Comparison of ENCODE assay signal across 1 cellular context in the genomic region with DNA sequence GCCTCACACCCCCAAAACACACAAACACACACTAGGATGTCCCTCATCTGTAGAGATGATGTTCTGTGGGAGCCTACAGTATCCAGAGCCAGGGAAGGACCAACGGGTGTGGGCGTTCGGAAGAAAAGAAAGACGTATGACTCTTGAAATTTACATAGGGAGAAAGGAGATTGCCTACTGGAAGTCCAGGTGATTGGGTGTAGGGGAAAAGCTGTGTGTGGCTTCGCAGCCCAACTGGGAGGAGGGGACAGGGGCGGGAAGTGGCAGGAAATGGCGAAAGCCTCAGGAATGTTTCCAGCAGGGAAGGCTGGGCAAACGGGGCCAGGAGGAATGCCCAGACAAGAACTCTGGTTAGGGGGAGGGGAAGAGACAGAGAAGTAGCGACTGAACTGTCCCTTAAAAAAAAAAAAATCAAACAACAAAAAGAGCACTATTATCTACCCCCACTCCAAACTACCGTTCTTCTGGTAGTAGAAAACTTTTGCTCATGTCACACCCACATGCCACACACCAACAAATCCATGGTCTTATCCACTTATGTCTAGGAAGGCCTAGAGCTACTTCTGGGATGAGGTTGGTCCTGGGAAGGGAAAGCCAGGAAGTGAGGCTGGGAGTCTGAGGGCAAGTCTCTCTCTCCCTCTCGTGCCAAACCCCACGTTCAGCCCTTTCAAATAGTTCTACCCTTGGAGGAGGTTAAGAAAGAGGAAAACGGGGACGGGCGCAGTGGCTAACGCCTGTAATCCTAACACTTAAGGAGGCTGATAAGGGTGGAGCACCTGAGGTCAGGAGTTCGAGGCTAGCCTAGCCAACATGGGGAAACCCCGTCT.
TF ChIP-seq lines count a peak whose summit lies in the region.

No MANE protein-coding gene starts in this region.

TF ChIP-seq in HepG2, 621 proteins besides CTCF, POLR2A, EP300 and RAD21 (continues in another document):
- TF ChIP-seq KAT7 (CRISPR knock-in tag; IDR thresholded peaks at IDR 0.05; ENCODE audit: borderline replicate concordance) (no peak), PCBP1 (IDR thresholded peaks at IDR 0.05; ENCODE audit: borderline replicate concordance, low read depth, low read length) (no peak), MATR3 (CRISPR knock-in tag; IDR thresholded peaks at IDR 0.05) (no peak), ARHGAP35 (CRISPR knock-in tag; IDR thresholded peaks at IDR 0.05; ENCODE audit: borderline replicate concordance) (no peak), NR3C1 (CRISPR knock-in tag; IDR thresholded peaks at IDR 0.05) (no peak), ARNTL (CRISPR knock-in tag; IDR thresholded peaks at IDR 0.05) (no peak), EEA1 (CRISPR knock-in tag; IDR thresholded peaks at IDR 0.05; ENCODE audit: borderline replicate concordance) (no peak), CC2D1A (CRISPR knock-in tag; IDR thresholded peaks at IDR 0.05) (no peak), SNRNP70 (IDR thresholded peaks at IDR 0.05; ENCODE audit: low read depth, low read length) (no peak), HOXA7 (CRISPR knock-in tag; IDR thresholded peaks at IDR 0.05) (no peak), ZSCAN9 (CRISPR knock-in tag; IDR thresholded peaks at IDR 0.05; ENCODE audit: borderline replicate concordance) (peak; percentile 66; the same call in 1 of the 2 replicates), STAT5B (CRISPR knock-in tag; IDR thresholded peaks at IDR 0.05) (no peak), ZNF160 (CRISPR knock-in tag; IDR thresholded peaks at IDR 0.05) (0 out of 2 replicates have a peak, but pooled peaks have one; percentile 6), FOSL1 (CRISPR knock-in tag; IDR thresholded peaks at IDR 0.05; ENCODE audit: borderline replicate concordance) (no peak), ASH2L (IDR thresholded peaks at IDR 0.05; ENCODE audit: insufficient read length, low read depth, low read length) (peak; percentile 46), ZNF282 (IDR thresholded peaks at IDR 0.05; ENCODE audit: partially characterized antibody) (no peak), ZNF674 (CRISPR knock-in tag; IDR thresholded peaks at IDR 0.05; ENCODE audit: low read depth) (no peak), GTF3A (CRISPR knock-in tag; conservative IDR thresholded peaks at IDR 0.05) (no peak), RXRA (CRISPR knock-in tag; IDR thresholded peaks at IDR 0.05) (peak; percentile 60; the same call in 1 of the 2 replicates), KMT2B (CRISPR knock-in tag; IDR thresholded peaks at IDR 0.05) (no peak), MAF1 (CRISPR knock-in tag; IDR thresholded peaks at IDR 0.05; ENCODE audit: borderline replicate concordance) (no peak), ZNF792 (CRISPR knock-in tag; IDR thresholded peaks at IDR 0.05) (peak; percentile 84; the same call in 1 of the 2 replicates), ZBTB7B (CRISPR knock-in tag; IDR thresholded peaks at IDR 0.05) (no peak), NAIF1 (CRISPR knock-in tag; IDR thresholded peaks at IDR 0.05; ENCODE audit: borderline replicate concordance) (peak; percentile 63; the same call in 1 of the 2 replicates), ZNF720 (CRISPR knock-in tag; IDR thresholded peaks at IDR 0.05) (no peak), ZSCAN12 (CRISPR knock-in tag; IDR thresholded peaks at IDR 0.05) (no peak), CBX5 (CRISPR knock-in tag; IDR thresholded peaks at IDR 0.05; ENCODE audit: borderline replicate concordance) (peak; percentile 50; the same call in 1 of the 2 replicates), SIX4 (CRISPR knock-in tag; IDR thresholded peaks at IDR 0.05) (no peak), MIER3 (CRISPR knock-in tag; IDR thresholded peaks at IDR 0.05; ENCODE audit: borderline replicate concordance) (peak; percentile 59; the same call in 1 of the 2 replicates), KDM2A (CRISPR knock-in tag; IDR thresholded peaks at IDR 0.05; ENCODE audit: borderline replicate concordance, low read depth) (peak; percentile 67; the same call in 1 of the 2 replicates)
- TF ChIP-seq, protein P1, sequence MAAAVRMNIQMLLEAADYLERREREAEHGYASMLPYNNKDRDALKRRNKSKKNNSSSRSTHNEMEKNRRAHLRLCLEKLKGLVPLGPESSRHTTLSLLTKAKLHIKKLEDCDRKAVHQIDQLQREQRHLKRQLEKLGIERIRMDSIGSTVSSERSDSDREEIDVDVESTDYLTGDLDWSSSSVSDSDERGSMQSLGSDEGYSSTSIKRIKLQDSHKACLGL (CRISPR knock-in tag; IDR thresholded peaks at IDR 0.05): no peak; the same call in 1 of the 2 replicates
- TF ChIP-seq, protein P2, sequence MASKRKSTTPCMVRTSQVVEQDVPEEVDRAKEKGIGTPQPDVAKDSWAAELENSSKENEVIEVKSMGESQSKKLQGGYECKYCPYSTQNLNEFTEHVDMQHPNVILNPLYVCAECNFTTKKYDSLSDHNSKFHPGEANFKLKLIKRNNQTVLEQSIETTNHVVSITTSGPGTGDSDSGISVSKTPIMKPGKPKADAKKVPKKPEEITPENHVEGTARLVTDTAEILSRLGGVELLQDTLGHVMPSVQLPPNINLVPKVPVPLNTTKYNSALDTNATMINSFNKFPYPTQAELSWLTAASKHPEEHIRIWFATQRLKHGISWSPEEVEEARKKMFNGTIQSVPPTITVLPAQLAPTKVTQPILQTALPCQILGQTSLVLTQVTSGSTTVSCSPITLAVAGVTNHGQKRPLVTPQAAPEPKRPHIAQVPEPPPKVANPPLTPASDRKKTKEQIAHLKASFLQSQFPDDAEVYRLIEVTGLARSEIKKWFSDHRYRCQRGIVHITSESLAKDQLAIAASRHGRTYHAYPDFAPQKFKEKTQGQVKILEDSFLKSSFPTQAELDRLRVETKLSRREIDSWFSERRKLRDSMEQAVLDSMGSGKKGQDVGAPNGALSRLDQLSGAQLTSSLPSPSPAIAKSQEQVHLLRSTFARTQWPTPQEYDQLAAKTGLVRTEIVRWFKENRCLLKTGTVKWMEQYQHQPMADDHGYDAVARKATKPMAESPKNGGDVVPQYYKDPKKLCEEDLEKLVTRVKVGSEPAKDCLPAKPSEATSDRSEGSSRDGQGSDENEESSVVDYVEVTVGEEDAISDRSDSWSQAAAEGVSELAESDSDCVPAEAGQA (IDR thresholded peaks at IDR 0.05; ENCODE audit: low read depth): peak; percentile 22; the same call in 1 of the 2 replicates
- TF ChIP-seq, protein P2 (CRISPR knock-in tag; IDR thresholded peaks at IDR 0.05; ENCODE audit: borderline replicate concordance): no peak
- TF ChIP-seq, protein P3, sequence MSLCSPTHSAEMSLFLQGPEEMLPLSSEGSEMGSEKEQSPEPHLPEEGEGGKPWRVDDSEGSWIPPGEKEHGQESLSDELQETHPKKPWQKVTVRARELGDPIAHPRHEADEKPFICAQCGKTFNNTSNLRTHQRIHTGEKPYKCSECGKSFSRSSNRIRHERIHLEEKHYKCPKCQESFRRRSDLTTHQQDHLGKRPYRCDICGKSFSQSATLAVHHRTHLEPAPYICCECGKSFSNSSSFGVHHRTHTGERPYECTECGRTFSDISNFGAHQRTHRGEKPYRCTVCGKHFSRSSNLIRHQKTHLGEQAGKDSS (CRISPR knock-in tag; IDR thresholded peaks at IDR 0.05; ENCODE audit: borderline replicate concordance, low read depth): no peak
- TF ChIP-seq, protein P4, sequence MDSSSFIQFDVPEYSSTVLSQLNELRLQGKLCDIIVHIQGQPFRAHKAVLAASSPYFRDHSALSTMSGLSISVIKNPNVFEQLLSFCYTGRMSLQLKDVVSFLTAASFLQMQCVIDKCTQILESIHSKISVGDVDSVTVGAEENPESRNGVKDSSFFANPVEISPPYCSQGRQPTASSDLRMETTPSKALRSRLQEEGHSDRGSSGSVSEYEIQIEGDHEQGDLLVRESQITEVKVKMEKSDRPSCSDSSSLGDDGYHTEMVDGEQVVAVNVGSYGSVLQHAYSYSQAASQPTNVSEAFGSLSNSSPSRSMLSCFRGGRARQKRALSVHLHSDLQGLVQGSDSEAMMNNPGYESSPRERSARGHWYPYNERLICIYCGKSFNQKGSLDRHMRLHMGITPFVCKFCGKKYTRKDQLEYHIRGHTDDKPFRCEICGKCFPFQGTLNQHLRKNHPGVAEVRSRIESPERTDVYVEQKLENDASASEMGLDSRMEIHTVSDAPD (CRISPR knock-in tag; IDR thresholded peaks at IDR 0.05): 0 out of 2 replicates have a peak, but pooled peaks have one; percentile 30
- TF ChIP-seq, protein P5, sequence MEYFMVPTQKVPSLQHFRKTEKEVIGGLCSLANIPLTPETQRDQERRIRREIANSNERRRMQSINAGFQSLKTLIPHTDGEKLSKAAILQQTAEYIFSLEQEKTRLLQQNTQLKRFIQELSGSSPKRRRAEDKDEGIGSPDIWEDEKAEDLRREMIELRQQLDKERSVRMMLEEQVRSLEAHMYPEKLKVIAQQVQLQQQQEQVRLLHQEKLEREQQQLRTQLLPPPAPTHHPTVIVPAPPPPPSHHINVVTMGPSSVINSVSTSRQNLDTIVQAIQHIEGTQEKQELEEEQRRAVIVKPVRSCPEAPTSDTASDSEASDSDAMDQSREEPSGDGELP (IDR thresholded peaks at IDR 0.05; ENCODE audit: borderline replicate concordance, low read depth): peak; percentile 80; the same call in 1 of the 2 replicates
- TF ChIP-seq, protein P6, sequence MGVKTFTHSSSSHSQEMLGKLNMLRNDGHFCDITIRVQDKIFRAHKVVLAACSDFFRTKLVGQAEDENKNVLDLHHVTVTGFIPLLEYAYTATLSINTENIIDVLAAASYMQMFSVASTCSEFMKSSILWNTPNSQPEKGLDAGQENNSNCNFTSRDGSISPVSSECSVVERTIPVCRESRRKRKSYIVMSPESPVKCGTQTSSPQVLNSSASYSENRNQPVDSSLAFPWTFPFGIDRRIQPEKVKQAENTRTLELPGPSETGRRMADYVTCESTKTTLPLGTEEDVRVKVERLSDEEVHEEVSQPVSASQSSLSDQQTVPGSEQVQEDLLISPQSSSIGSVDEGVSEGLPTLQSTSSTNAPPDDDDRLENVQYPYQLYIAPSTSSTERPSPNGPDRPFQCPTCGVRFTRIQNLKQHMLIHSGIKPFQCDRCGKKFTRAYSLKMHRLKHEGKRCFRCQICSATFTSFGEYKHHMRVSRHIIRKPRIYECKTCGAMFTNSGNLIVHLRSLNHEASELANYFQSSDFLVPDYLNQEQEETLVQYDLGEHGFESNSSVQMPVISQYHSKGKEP (CRISPR knock-in tag; IDR thresholded peaks at IDR 0.05): no peak
- TF ChIP-seq, protein P7, sequence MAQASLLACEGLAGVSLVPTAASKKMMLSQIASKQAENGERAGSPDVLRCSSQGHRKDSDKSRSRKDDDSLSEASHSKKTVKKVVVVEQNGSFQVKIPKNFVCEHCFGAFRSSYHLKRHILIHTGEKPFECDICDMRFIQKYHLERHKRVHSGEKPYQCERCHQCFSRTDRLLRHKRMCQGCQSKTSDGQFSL (CRISPR knock-in tag; IDR thresholded peaks at IDR 0.05): no peak
- TF ChIP-seq, protein P8, sequence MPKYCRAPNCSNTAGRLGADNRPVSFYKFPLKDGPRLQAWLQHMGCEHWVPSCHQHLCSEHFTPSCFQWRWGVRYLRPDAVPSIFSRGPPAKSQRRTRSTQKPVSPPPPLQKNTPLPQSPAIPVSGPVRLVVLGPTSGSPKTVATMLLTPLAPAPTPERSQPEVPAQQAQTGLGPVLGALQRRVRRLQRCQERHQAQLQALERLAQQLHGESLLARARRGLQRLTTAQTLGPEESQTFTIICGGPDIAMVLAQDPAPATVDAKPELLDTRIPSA (CRISPR knock-in tag; IDR thresholded peaks at IDR 0.05; ENCODE audit: borderline replicate concordance): no peak
- TF ChIP-seq, protein P9, sequence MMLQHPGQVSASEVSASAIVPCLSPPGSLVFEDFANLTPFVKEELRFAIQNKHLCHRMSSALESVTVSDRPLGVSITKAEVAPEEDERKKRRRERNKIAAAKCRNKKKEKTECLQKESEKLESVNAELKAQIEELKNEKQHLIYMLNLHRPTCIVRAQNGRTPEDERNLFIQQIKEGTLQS (CRISPR knock-in tag; IDR thresholded peaks at IDR 0.05): no peak
- TF ChIP-seq, protein P10, sequence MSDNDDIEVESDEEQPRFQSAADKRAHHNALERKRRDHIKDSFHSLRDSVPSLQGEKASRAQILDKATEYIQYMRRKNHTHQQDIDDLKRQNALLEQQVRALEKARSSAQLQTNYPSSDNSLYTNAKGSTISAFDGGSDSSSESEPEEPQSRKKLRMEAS (IDR thresholded peaks at IDR 0.05): peak; percentile 82
- TF ChIP-seq, protein P11, sequence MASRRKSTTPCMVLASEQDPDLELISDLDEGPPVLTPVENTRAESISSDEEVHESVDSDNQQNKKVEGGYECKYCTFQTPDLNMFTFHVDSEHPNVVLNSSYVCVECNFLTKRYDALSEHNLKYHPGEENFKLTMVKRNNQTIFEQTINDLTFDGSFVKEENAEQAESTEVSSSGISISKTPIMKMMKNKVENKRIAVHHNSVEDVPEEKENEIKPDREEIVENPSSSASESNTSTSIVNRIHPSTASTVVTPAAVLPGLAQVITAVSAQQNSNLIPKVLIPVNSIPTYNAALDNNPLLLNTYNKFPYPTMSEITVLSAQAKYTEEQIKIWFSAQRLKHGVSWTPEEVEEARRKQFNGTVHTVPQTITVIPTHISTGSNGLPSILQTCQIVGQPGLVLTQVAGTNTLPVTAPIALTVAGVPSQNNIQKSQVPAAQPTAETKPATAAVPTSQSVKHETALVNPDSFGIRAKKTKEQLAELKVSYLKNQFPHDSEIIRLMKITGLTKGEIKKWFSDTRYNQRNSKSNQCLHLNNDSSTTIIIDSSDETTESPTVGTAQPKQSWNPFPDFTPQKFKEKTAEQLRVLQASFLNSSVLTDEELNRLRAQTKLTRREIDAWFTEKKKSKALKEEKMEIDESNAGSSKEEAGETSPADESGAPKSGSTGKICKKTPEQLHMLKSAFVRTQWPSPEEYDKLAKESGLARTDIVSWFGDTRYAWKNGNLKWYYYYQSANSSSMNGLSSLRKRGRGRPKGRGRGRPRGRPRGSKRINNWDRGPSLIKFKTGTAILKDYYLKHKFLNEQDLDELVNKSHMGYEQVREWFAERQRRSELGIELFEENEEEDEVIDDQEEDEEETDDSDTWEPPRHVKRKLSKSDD (CRISPR knock-in tag; IDR thresholded peaks at IDR 0.05; ENCODE audit: low read depth): no peak
